Comparison of ENCODE assay signal across 9 cellular contexts in the genomic region with DNA sequence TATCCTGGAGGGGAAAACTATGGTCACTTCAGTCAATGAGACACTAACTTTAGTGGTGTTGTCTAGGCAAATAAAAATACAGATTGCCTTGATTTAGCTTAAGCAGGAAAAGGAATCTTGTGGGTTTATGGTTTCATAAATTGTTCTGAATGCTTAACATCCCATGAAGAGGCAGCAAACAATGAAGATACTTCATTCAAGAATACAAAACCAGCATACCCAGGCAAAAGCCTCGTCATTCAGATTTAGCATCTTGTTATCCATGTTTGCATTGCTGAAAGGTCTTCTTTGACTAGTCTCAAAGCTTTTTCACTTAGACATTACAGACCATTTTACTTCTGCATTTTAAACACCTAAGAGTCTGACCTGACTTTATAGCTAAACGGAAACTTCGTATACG.
"Had no signal": no experiment of that assay in that cellular context is flagged by ENCODE, and none has a peak within 500 bp of the region (broad histone marks: within the 10 kb centered on the region; RNA-seq: fewer than 3 reads in every experiment).

No MANE protein-coding gene starts in this region.

- H3K9me3 ChIP-seq: HAP-1 had no signal

- H3K27ac ChIP-seq: GM23248 had no signal

- H3K36me3 ChIP-seq: HAP-1 had no signal

- ATAC-seq: HCT116, K562 had no signal

- DNase-seq: GM23248, GOT3, H7, HFFc6, IMR-90, KG1 had no signal

- H3K4me1 ChIP-seq: HAP-1 had no signal

- H3K4me3 ChIP-seq: GM23248, HAP-1, K562 had no signal
